14 cellular contexts compared by ENCODE assay signal in the genomic region with DNA sequence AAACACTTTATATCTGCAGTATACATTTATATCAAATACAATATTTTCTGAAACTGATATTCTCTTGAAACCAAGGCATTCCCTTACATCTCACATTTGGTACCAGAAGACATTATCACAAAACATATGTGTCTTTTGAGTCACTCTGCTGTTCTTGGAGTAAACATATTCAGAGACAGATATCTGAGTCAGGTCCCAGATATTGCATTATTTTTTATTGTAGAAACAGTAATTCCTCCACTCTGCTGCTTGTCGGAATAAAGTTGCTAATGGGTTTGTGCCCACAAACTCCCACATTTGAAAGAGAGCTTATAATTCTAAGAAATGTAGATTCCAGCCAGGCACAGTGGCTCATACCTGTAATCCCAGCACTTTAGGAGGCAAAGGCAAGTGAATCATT.
A peak's percentile ranks its signal among the peaks of the same experiment; 100 is the strongest.
DNase-seq lines count a peak whose midpoint lies in the region; TF ChIP-seq lines count a peak whose summit lies in the region.
"Had no signal": no experiment of that assay in that cellular context is flagged by ENCODE, and none has a peak within 500 bp of the region (broad histone marks: within the 10 kb centered on the region; RNA-seq: fewer than 3 reads in every experiment).

No MANE protein-coding gene starts in this region.

- peak; percentile 4 for DNase-seq in AG08395 (ENCODE audit: low spot score)
- DNase-seq in GM03348 (ENCODE audit: low spot score) = peak; percentile 13
- peak; percentile 84 for DNase-seq in amniotic epithelial cell (ENCODE audit: low read depth)
- peak; percentile 48 for DNase-seq in fibroblast of mammary gland (ENCODE audit: low read depth)
- no peak for DNase-seq in occipital lobe (lab: John Stamatoyannopoulos, UW)
- DNase-seq in iPS-NIHi7 (ENCODE audit: extremely low spot score) = no peak
- DNase-seq in COLO829 (ENCODE audit: low spot score) = no peak
- DNase-seq: C1 segment of cervical spinal cord; Caco-2; CD4-positive, CD25-positive, alpha-beta regulatory T cell; CD8-positive, alpha-beta memory T cell; GDM1; H9 had no signal

- no peak for TF ChIP-seq CTCF in fibroblast of mammary gland (conservative IDR thresholded peaks at IDR 0.05; ENCODE audit: control insufficient read depth, insufficient read depth, low read depth, low read length)

- H3K4me3 ChIP-seq in fibroblast of mammary gland (ENCODE audit: control insufficient read depth, low read depth, low read length) = no peak overlapping the region
- H3K4me3 ChIP-seq: A549 had no signal

Comparison
In these comparisons a context has a peak if more than half of its experiments do, and no peak if none do; other contexts are left out.
1. DNase-seq: peak in AG08395 (single experiment), GM03348 (single experiment), amniotic epithelial cell (single experiment) and fibroblast of mammary gland (single experiment); none in occipital lobe (single experiment), iPS-NIHi7 (single experiment) and COLO829 (single experiment).